In the genomic region with DNA sequence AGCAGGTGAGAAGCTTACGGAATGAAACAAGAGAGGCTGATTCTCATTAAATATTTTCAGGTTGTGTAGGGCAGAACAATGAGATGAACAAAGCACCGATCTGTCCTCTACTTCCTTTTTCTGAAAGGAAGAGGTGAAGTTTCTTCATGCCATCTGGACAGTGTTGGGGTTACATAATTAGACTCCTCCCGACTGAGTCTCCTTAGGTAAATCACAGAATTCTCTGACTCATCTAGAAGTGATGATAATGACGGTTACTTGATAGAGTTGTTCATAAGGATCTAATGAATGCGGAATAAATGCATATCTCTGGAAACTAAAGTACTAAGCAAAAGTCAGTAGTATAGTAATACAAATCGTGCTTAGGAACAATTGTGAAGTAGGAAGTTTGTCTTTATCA, we compare ENCODE assay signal across 11 cellular contexts. TPM values are rescaled to one million over a fixed set of nuclear protein-coding genes. Genes with fewer than 3 reads are reported as not detected.
DNase-seq lines count a peak whose midpoint lies in the region; ATAC-seq and TF ChIP-seq lines count a peak whose summit lies in the region.
"Had no signal": no experiment of that assay in that cellular context is flagged by ENCODE, and none has a peak within 500 bp of the region (broad histone marks: within the 10 kb centered on the region; RNA-seq: fewer than 3 reads in every experiment).

No MANE protein-coding gene starts in this region.

- no peaks in the 10 kb centered on the region for H3K27me3 Mint-ChIP-seq in activated B cell treated with CpG ODN at 0.5 μM for 24 hours
- H3K27me3 Mint-ChIP-seq: brain had no signal

- H3K27ac Mint-ChIP-seq in activated B cell treated with CpG ODN at 0.5 μM for 24 hours, result peak overlapping the region; percentile 85

- H3K27me3 ChIP-seq in HL-60 (ENCODE audit: insufficient read depth, poor library complexity, severe bottlenecking), result no peaks in the 10 kb centered on the region
- H3K27me3 ChIP-seq: left lung had no signal

- H3K27ac ChIP-seq in HL-60 (replicated peaks), result no peak overlapping the region

- peak overlapping the region; percentile 66 for H3K4me3 Mint-ChIP-seq in activated B cell treated with CpG ODN at 0.5 μM for 24 hours
- H3K4me3 Mint-ChIP-seq: brain had no signal

- no peak overlapping the region for H3K4me3 ChIP-seq in HL-60 (replicated peaks; ENCODE audit: insufficient read depth, low read length)
- H3K4me3 ChIP-seq: left lung had no signal

- H3K4me1 Mint-ChIP-seq in activated B cell treated with CpG ODN at 0.5 μM for 24 hours, result peaks cover 65% of the 10 kb centered on the region

- peak; percentile 37 for DNase-seq in A172 (ENCODE audit: low spot score)
- DNase-seq in HL-60 (ENCODE audit: low read depth in 1 of 2, low spot score in 1 of 2), result peak; percentile 79 to 80
- DNase-seq in activated B cell treated with CpG ODN at 0.5 μM for 24 hours, result no peak
- no peak for DNase-seq in NCI-H510A treated with DMSO at 0.1 percent for 48 hours (lab: John Stamatoyannopoulos, UW)
- DNase-seq: IMR-90, left lung had no signal

- CTCF ChIA-PET in activated B cell treated with CpG ODN at 0.5 μM for 24 hours (lab: Charles Lee), result no interaction called here

- peaks cover 23% of the 10 kb centered on the region for H3K36me3 Mint-ChIP-seq in activated B cell treated with CpG ODN at 0.5 μM for 24 hours (ENCODE audit: low read depth)

- POLR2A ChIA-PET in activated B cell treated with CpG ODN at 0.5 μM for 24 hours (lab: Charles Lee), result no interaction called here

- intact Hi-C loops in activated B cell treated with CpG ODN at 0.5 μM for 24 hours (cut with micrococcal nuclease), result loop anchor here (1.0 to 2.0 kb wide), 3 partner anchors 14 to 43 kb away; no protein-coding TSS in a partner anchor

- no peaks in the 10 kb centered on the region for H3K9me3 Mint-ChIP-seq in activated B cell treated with CpG ODN at 0.5 μM for 24 hours
- H3K9me3 Mint-ChIP-seq: brain had no signal

- peak; percentile 69 for ATAC-seq in GM18508 (IDR thresholded peaks at IDR 0.05; ENCODE audit: insufficient read depth, unreplicated experiment)
- ATAC-seq in activated B cell treated with CpG ODN at 0.5 μM for 24 hours (ENCODE audit: low read depth), result peak; percentile 76
- no peak for ATAC-seq in GM21515 (IDR thresholded peaks at IDR 0.05; ENCODE audit: unreplicated experiment)
- ATAC-seq in GM21825 (IDR thresholded peaks at IDR 0.05; ENCODE audit: unreplicated experiment), result no peak
- ATAC-seq in HG03378 (IDR thresholded peaks at IDR 0.05; ENCODE audit: unreplicated experiment), result no peak
- ATAC-seq: left lung had no signal

- TF ChIP-seq CTCF in HL-60 (IDR thresholded peaks at IDR 0.05; ENCODE audit: insufficient read depth, low read length), result no peak
- no peak for TF ChIP-seq CTCF in activated B cell treated with CpG ODN at 0.5 μM for 24 hours (IDR thresholded peaks at IDR 0.05)

RNA-seq across cellular contexts. Expression of a gene that starts 21.2 kb away (rescaled TPM):
- 10.3 and 14.0 TPM in 2 replicates for total RNA-seq in A172 (2014; rRNA removed; shearing (Covaris generic))
- total RNA-seq in activated B cell treated with CpG ODN at 0.5 μM for 24 hours, result 54.7 and 65.0 TPM in 2 replicates

Comparison
In these comparisons a context has a peak if more than half of its experiments do, and no peak if none do; other contexts are left out.
1. DNase-seq: peak in A172 (single experiment) and HL-60 (2 of 2); none in activated B cell treated with CpG ODN at 0.5 μM for 24 hours (single experiment) and NCI-H510A treated with DMSO at 0.1 percent for 48 hours (single experiment).
2. ATAC-seq: peak in GM18508 (single experiment) and activated B cell treated with CpG ODN at 0.5 μM for 24 hours (single experiment); none in GM21515 (single experiment), GM21825 (single experiment) and HG03378 (single experiment).